8 cellular contexts compared by ENCODE assay signal in genomic region chr13:97222934-97223710, GRCh38. TPM values are rescaled to one million over a fixed set of nuclear protein-coding genes. Genes with fewer than 3 reads are reported as not detected.
A peak's percentile ranks its signal among the peaks of the same experiment; 100 is the strongest.
DNase-seq lines count a peak whose midpoint lies in the region; ATAC-seq and TF ChIP-seq lines count a peak whose summit lies in the region.

No MANE protein-coding gene starts in this region.

- H3K4me1 Mint-ChIP-seq in activated T-cell treated with anti-CD3 and anti-CD28 coated beads, Interleukin-2, amount 50 U/mL, for 24 hours (ENCODE audit: low read depth): peaks cover 53% of the 10 kb centered on the region

- no peaks in the 10 kb centered on the region for H3K36me3 ChIP-seq in gastrocnemius medialis

- intact Hi-C loops in gastrocnemius medialis (cut with DNase I; ENCODE audit: low total_unique reads): loop anchor here (1.0 to 10.0 kb wide), 5 partner anchors 37 to 752 kb away; partner anchors contain the start of gene RAP2A

- peaks cover 15% of the 10 kb centered on the region for H3K36me3 Mint-ChIP-seq in activated T-cell treated with anti-CD3 and anti-CD28 coated beads, Interleukin-2, amount 50 U/mL, for 24 hours (ENCODE audit: low read depth)

- no peak for DNase-seq in activated T-cell treated with anti-CD3 and anti-CD28 coated beads, Interleukin-2, amount 50 U/mL, for 24 hours
- no peak for DNase-seq in activated T-cell treated with anti-CD3 and anti-CD28 coated beads for 4 hours
- DNase-seq in foreskin fibroblast: peak in 1 of 2 donors; percentile 14
- DNase-seq in gastrocnemius medialis: no peak
- DNase-seq in iPS-NIHi11 (ENCODE audit: low spot score): no peak
- DNase-seq in NCI-H1930 (lab: John Stamatoyannopoulos, UW): no peak
- no peak for DNase-seq in NCI-H187 treated with DMSO at 0.1 percent for 48 hours (lab: John Stamatoyannopoulos, UW)

- H3K9me3 Mint-ChIP-seq in activated T-cell treated with anti-CD3 and anti-CD28 coated beads, Interleukin-2, amount 50 U/mL, for 24 hours: no peaks in the 10 kb centered on the region

- H3K4me1 ChIP-seq in gastrocnemius medialis: peaks cover 38 to 42% of the 10 kb centered on the region in 2 donors

- TF ChIP-seq CTCF in foreskin fibroblast (IDR thresholded peaks at IDR 0.05; ENCODE audit: low read depth, low read length): no peak
- no peak for TF ChIP-seq CTCF in gastrocnemius medialis (IDR thresholded peaks at IDR 0.05 in 4 of 5, conservative IDR thresholded peaks at IDR 0.05 in 1 of 5)

- no peak for ATAC-seq in SK-N-SH treated with all-trans-retinoic acid at 6 μM for 48 hours
- no peak for ATAC-seq in gastrocnemius medialis

- H3K27me3 ChIP-seq in gastrocnemius medialis: no peaks in the 10 kb centered on the region

- no peak for TF ChIP-seq POLR2A in gastrocnemius medialis (IDR thresholded peaks at IDR 0.05)

- peak overlapping the region; percentile 64 to 86 for H3K4me3 ChIP-seq in foreskin fibroblast (ENCODE audit: low read depth in 1 of 2, low read length in 2 of 2)
- peak overlapping the region; percentile 62 to 83 (median 70) for H3K4me3 ChIP-seq in gastrocnemius medialis

- H3K9me3 ChIP-seq in gastrocnemius medialis: no peaks in the 10 kb centered on the region

- peak overlapping the region; percentile 86 for H3K27ac Mint-ChIP-seq in activated T-cell treated with anti-CD3 and anti-CD28 coated beads, Interleukin-2, amount 50 U/mL, for 24 hours

- in situ Hi-C loops in gastrocnemius medialis (cut with MboI; ENCODE audit: low sequenced_read_pairs in 4 of 4): loop anchor here in 1 of 4 donors (5.0 kb wide), 1 partner anchor 119 kb away; no protein-coding TSS in a partner anchor

- H3K4me3 Mint-ChIP-seq in activated T-cell treated with anti-CD3 and anti-CD28 coated beads, Interleukin-2, amount 50 U/mL, for 24 hours: peak overlapping the region; percentile 83

- H3K27ac ChIP-seq in gastrocnemius medialis: peak overlapping the region; percentile 89 to 93 (median 91)

- no peaks in the 10 kb centered on the region for H3K27me3 Mint-ChIP-seq in activated T-cell treated with anti-CD3 and anti-CD28 coated beads, Interleukin-2, amount 50 U/mL, for 24 hours

TF ChIP-seq in SK-N-SH treated with all-trans-retinoic acid at 6 μM for 48 hours, 23 proteins besides CTCF, POLR2A, EP300 and RAD21:
- TF ChIP-seq PATZ1 (CRISPR knock-in tag; IDR thresholded peaks at IDR 0.05; ENCODE audit: borderline replicate concordance) (no peak; the same call in 1 of the 2 replicates), ZNF70 (CRISPR knock-in tag; IDR thresholded peaks at IDR 0.05) (0 out of 2 replicates have a peak, but pooled peaks have one; percentile 11), ZFP30 (CRISPR knock-in tag; IDR thresholded peaks at IDR 0.05) (no peak; the same call in 1 of the 2 replicates), GLIS3 (CRISPR knock-in tag; IDR thresholded peaks at IDR 0.05) (no peak), SNAI2 (CRISPR knock-in tag; IDR thresholded peaks at IDR 0.05) (peak; percentile 45; the same call in 1 of the 2 replicates), TCF4 (CRISPR knock-in tag; IDR thresholded peaks at IDR 0.05; ENCODE audit: borderline replicate concordance) (no peak), CSRNP3 (CRISPR knock-in tag; IDR thresholded peaks at IDR 0.05) (no peak)

RNA-seq across cellular contexts. Expression of gene MBNL2, which starts 1.0 kb away (rescaled TPM):
- total RNA-seq in gastrocnemius medialis: 10 to 100 TPM; 47.9 to 92.0 (median 71.3) TPM
